ENCODE assay signal across 1 cellular context in the genomic region with DNA sequence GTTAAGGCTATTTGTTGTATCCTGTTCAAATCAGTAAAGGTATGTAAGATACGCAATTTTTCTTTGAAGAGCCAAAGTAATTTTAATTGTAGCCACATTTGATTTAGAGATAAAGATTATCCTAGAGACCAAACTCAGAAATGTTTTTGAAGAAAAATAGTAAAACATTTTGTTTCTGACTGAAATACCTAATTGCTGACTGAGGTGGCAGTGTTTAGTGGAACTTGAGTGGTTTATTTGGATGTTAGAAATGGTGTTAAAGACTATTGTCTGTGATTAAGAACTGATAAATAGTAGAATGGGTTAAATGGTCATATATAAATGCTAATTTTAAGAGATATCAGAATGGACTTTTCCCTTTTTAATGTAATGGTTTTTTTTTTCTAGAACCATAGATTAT.
TF ChIP-seq lines count a peak whose summit lies in the region.

No MANE protein-coding gene starts in this region.

TF ChIP-seq in GM12878, 131 proteins besides CTCF, POLR2A, EP300 and RAD21:
- TF ChIP-seq KAT2A (conservative IDR thresholded peaks at IDR 0.05; ENCODE audit: control insufficient read depth, low read depth, low read length), result no peak
- TF ChIP-seq MEF2B (IDR thresholded peaks at IDR 0.05; ENCODE audit: partially characterized antibody, poor library complexity, severe bottlenecking), result no peak
- TF ChIP-seq TCF3 (IDR thresholded peaks at IDR 0.05; ENCODE audit: borderline replicate concordance, insufficient read depth, low read depth, low read length), result no peak
- TF ChIP-seq CBX5 (IDR thresholded peaks at IDR 0.05; ENCODE audit: low read depth), result no peak
- TF ChIP-seq, protein P1, sequence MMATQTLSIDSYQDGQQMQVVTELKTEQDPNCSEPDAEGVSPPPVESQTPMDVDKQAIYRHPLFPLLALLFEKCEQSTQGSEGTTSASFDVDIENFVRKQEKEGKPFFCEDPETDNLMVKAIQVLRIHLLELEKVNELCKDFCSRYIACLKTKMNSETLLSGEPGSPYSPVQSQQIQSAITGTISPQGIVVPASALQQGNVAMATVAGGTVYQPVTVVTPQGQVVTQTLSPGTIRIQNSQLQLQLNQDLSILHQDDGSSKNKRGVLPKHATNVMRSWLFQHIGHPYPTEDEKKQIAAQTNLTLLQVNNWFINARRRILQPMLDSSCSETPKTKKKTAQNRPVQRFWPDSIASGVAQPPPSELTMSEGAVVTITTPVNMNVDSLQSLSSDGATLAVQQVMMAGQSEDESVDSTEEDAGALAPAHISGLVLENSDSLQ (IDR thresholded peaks at IDR 0.05), result no peak
- TF ChIP-seq PAX8 (IDR thresholded peaks at IDR 0.05), result no peak
- no peak for TF ChIP-seq SPI1 (IDR thresholded peaks at IDR 0.05; ENCODE audit: borderline replicate concordance, insufficient read depth, low read depth, low read length)
- no peak for TF ChIP-seq POLR2AphosphoS2 (IDR thresholded peaks at IDR 0.05; ENCODE audit: low read depth, low read length)
- no peak for TF ChIP-seq ZNF274 (IDR thresholded peaks at IDR 0.05; ENCODE audit: insufficient read depth, insufficient read length)
- no peak for TF ChIP-seq RB1 (IDR thresholded peaks at IDR 0.05; ENCODE audit: borderline replicate concordance)
- TF ChIP-seq SUZ12 (IDR thresholded peaks at IDR 0.05; ENCODE audit: unreplicated experiment), result no peak
- TF ChIP-seq TAF1 (IDR thresholded peaks at IDR 0.05; ENCODE audit: borderline replicate concordance, low read depth, low read length), result no peak
- TF ChIP-seq IRF4 (IDR thresholded peaks at IDR 0.05; ENCODE audit: low read depth, low read length), result no peak
- no peak for TF ChIP-seq NFXL1 (IDR thresholded peaks at IDR 0.05; ENCODE audit: borderline replicate concordance)
- TF ChIP-seq JUNB (IDR thresholded peaks at IDR 0.05), result no peak
- no peak for TF ChIP-seq MYB (IDR thresholded peaks at IDR 0.05; ENCODE audit: borderline replicate concordance, low read depth, low read length)
- TF ChIP-seq ZNF24 (IDR thresholded peaks at IDR 0.05), result no peak
- TF ChIP-seq ETV6 (conservative IDR thresholded peaks at IDR 0.05 in 1 of 2, IDR thresholded peaks at IDR 0.05 in 1 of 2; ENCODE audit: borderline replicate concordance in 1 of 2, low read depth in 1 of 2), result no peak
- TF ChIP-seq, protein P2, sequence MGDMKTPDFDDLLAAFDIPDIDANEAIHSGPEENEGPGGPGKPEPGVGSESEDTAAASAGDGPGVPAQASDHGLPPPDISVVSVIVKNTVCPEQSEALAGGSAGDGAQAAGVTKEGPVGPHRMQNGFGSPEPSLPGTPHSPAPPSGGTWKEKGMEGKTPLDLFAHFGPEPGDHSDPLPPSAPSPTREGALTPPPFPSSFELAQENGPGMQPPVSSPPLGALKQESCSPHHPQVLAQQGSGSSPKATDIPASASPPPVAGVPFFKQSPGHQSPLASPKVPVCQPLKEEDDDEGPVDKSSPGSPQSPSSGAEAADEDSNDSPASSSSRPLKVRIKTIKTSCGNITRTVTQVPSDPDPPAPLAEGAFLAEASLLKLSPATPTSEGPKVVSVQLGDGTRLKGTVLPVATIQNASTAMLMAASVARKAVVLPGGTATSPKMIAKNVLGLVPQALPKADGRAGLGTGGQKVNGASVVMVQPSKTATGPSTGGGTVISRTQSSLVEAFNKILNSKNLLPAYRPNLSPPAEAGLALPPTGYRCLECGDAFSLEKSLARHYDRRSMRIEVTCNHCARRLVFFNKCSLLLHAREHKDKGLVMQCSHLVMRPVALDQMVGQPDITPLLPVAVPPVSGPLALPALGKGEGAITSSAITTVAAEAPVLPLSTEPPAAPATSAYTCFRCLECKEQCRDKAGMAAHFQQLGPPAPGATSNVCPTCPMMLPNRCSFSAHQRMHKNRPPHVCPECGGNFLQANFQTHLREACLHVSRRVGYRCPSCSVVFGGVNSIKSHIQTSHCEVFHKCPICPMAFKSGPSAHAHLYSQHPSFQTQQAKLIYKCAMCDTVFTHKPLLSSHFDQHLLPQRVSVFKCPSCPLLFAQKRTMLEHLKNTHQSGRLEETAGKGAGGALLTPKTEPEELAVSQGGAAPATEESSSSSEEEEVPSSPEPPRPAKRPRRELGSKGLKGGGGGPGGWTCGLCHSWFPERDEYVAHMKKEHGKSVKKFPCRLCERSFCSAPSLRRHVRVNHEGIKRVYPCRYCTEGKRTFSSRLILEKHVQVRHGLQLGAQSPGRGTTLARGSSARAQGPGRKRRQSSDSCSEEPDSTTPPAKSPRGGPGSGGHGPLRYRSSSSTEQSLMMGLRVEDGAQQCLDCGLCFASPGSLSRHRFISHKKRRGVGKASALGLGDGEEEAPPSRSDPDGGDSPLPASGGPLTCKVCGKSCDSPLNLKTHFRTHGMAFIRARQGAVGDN (IDR thresholded peaks at IDR 0.05), result no peak
